12 cellular contexts compared by ENCODE assay signal in the genomic region with DNA sequence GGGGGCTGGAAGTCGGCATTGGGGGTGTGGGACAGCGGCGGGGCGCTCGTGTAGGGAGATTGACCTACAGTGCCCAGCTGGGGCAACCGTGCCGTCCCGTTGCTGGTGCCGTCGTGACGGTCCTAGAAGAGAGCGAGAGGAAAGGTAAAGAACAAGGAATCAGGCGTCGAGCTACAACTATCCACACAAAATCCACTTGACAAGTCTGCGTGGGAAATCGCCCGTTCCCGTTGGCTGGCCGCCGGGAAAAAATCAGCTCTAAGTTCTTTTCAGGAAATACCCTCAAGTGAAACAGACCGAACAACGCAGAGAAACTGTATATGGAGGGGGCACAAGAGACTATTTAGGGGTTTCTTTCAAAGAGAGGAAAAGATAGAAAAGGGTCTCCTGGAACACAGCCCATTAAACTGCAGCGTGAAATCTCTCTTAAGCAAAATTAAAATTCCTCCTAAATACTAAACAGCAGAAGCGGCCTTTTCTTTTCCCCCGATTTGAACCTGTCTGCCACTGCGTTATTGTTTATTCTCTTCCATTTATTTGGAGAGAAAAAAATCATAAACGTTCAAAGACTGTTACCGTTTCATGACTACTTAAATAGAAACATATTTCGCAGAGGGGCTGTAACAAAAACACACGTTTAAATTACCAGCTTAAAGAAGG. TPM values are rescaled to one million over a fixed set of nuclear protein-coding genes. Genes with fewer than 3 reads are reported as not detected.
DNase-seq lines count a peak whose midpoint lies in the region; ATAC-seq and TF ChIP-seq lines count a peak whose summit lies in the region.
"Had no signal": no experiment of that assay in that cellular context is flagged by ENCODE, and none has a peak within 500 bp of the region (broad histone marks: within the 10 kb centered on the region; RNA-seq: fewer than 3 reads in every experiment).

No MANE protein-coding gene starts in this region.

- H3K4me3 ChIP-seq in fibroblast of the aortic adventitia (ENCODE audit: low read depth, low read length), result peak overlapping the region; percentile 77
- H3K4me3 ChIP-seq: left lung had no signal

- H3K4me1 Mint-ChIP-seq in activated CD8-positive, alpha-beta memory T cell treated with anti-CD3 and anti-CD28 coated beads, Interleukin-2, amount 10 ng/mL, durations not matched to agents 7 days and 5 days, result peaks cover 22% of the 10 kb centered on the region
- peaks cover 34 to 49% (median 45%) of the 10 kb centered on the region in 3 donors for H3K4me1 Mint-ChIP-seq in T-cell
- peaks cover 28% of the 10 kb centered on the region for H3K4me1 Mint-ChIP-seq in stimulated activated memory B cell treated with anti-CD40 and anti-IgM and Interleukin-4, amounts not matched to agents 10 μg/mL and 1 μg/mL and 100 μg/mL, for 72 hours

- no peaks in the 10 kb centered on the region for H3K9me3 Mint-ChIP-seq in activated CD8-positive, alpha-beta memory T cell treated with anti-CD3 and anti-CD28 coated beads, Interleukin-2, amount 10 ng/mL, durations not matched to agents 7 days and 5 days (ENCODE audit: low read depth)
- H3K9me3 Mint-ChIP-seq in T-cell, result peaks cover 10 to 29% (median 26%) of the 10 kb centered on the region in 3 donors
- H3K9me3 Mint-ChIP-seq in stimulated activated memory B cell treated with anti-CD40 and anti-IgM and Interleukin-4, amounts not matched to agents 10 μg/mL and 1 μg/mL and 100 μg/mL, for 72 hours, result peaks cover 18% of the 10 kb centered on the region

- no peak for ATAC-seq in activated CD8-positive, alpha-beta memory T cell treated with anti-CD3 and anti-CD28 coated beads, Interleukin-2, amount 10 ng/mL, durations not matched to agents 7 days and 5 days
- ATAC-seq in T-cell (replicated peaks in 1 of 4) (no peak), HG03457 (IDR thresholded peaks at IDR 0.05; ENCODE audit: unreplicated experiment) (no peak)
- ATAC-seq in stimulated activated memory B cell treated with anti-CD40 and anti-IgM and Interleukin-4, amounts not matched to agents 10 μg/mL and 1 μg/mL and 100 μg/mL, for 72 hours, result no peak
- ATAC-seq: left lung had no signal

- no peak for TF ChIP-seq CTCF in fibroblast of the aortic adventitia (IDR thresholded peaks at IDR 0.05; ENCODE audit: insufficient read depth, low read length)

- H3K4me3 Mint-ChIP-seq in activated CD8-positive, alpha-beta memory T cell treated with anti-CD3 and anti-CD28 coated beads, Interleukin-2, amount 10 ng/mL, durations not matched to agents 7 days and 5 days, result peak overlapping the region; percentile 42
- H3K4me3 Mint-ChIP-seq in T-cell, result peak overlapping the region; percentile 56 to 88 (median 69)
- peak overlapping the region; percentile 72 for H3K4me3 Mint-ChIP-seq in stimulated activated memory B cell treated with anti-CD40 and anti-IgM and Interleukin-4, amounts not matched to agents 10 μg/mL and 1 μg/mL and 100 μg/mL, for 72 hours

- POLR2A ChIA-PET in T-cell (lab: Charles Lee), result no interaction called here

- CTCF ChIA-PET in activated CD8-positive, alpha-beta memory T cell treated with anti-CD3 and anti-CD28 coated beads, Interleukin-2, amount 10 ng/mL, durations not matched to agents 7 days and 5 days (lab: Charles Lee), result no interaction called here
- CTCF ChIA-PET in T-cell (lab: Charles Lee), result interaction anchor here in 1 of 2 donors (0.7 kb wide), 1 partner anchor 9 kb away, joined by 7 read pairs; no protein-coding TSS in a partner anchor

- no peak overlapping the region for H3K27ac Mint-ChIP-seq in activated CD8-positive, alpha-beta memory T cell treated with anti-CD3 and anti-CD28 coated beads, Interleukin-2, amount 10 ng/mL, durations not matched to agents 7 days and 5 days
- H3K27ac Mint-ChIP-seq in T-cell, result peak overlapping the region in 1 of 2 donors; percentile 41
- no peak overlapping the region for H3K27ac Mint-ChIP-seq in stimulated activated memory B cell treated with anti-CD40 and anti-IgM and Interleukin-4, amounts not matched to agents 10 μg/mL and 1 μg/mL and 100 μg/mL, for 72 hours

- peaks cover 10% of the 10 kb centered on the region for H3K36me3 Mint-ChIP-seq in activated CD8-positive, alpha-beta memory T cell treated with anti-CD3 and anti-CD28 coated beads, Interleukin-2, amount 10 ng/mL, durations not matched to agents 7 days and 5 days
- peaks cover 9% of the 10 kb centered on the region for H3K36me3 Mint-ChIP-seq in T-cell
- H3K36me3 Mint-ChIP-seq in stimulated activated memory B cell treated with anti-CD40 and anti-IgM and Interleukin-4, amounts not matched to agents 10 μg/mL and 1 μg/mL and 100 μg/mL, for 72 hours, result peaks cover 23% of the 10 kb centered on the region

- peaks cover 94% of the 10 kb centered on the region for H3K27me3 Mint-ChIP-seq in activated CD8-positive, alpha-beta memory T cell treated with anti-CD3 and anti-CD28 coated beads, Interleukin-2, amount 10 ng/mL, durations not matched to agents 7 days and 5 days
- H3K27me3 Mint-ChIP-seq in T-cell, result peaks cover 62 to 75% of the 10 kb centered on the region in 2 donors
- H3K27me3 Mint-ChIP-seq in stimulated activated memory B cell treated with anti-CD40 and anti-IgM and Interleukin-4, amounts not matched to agents 10 μg/mL and 1 μg/mL and 100 μg/mL, for 72 hours, result peaks cover 86% of the 10 kb centered on the region

- DNase-seq in activated CD8-positive, alpha-beta memory T cell treated with anti-CD3 and anti-CD28 coated beads, Interleukin-2, amount 10 ng/mL, durations not matched to agents 7 days and 5 days, result no peak
- no peak for DNase-seq in activated CD8-positive, alpha-beta memory T cell treated with anti-CD3 and anti-CD28 coated beads for 24 hours
- no peak for DNase-seq in T-cell
- no peak for DNase-seq in fibroblast of the aortic adventitia (ENCODE audit: low read depth)
- no peak for DNase-seq in activated CD8-positive, alpha-beta memory T cell treated with anti-CD3 and anti-CD28 coated beads, Interleukin-2, amount 50 U/mL, for 48 hours
- no peak for DNase-seq in SK-N-DZ (ENCODE audit: low spot score)
- DNase-seq: C1 segment of cervical spinal cord, HCEC 1CT, uterus had no signal

RNA-seq across cellular contexts. Expression of a gene that starts 4.5 kb away (rescaled TPM):
- under 1 TPM; 0.18 to 0.21 TPM for total RNA-seq in activated CD8-positive, alpha-beta memory T cell treated with anti-CD3 and anti-CD28 coated beads, Interleukin-2, amount 10 ng/mL, durations not matched to agents 7 days and 5 days
- total RNA-seq in T-cell, result under 1 TPM in 3 of 5 donors, not detected in 2; 0.15 to 0.69 (median 0.28) TPM
- total RNA-seq in fibroblast of the aortic adventitia (ENCODE audit: low replicate concordance), result 1.4 TPM in 1 of 2 replicates, not detected in the other
- polyA plus RNA-seq in SK-N-DZ (2014; cell fraction: cytosol; rRNA removed), result not detected in 2 replicates
- not detected in 2 replicates for polyA plus RNA-seq in SK-N-DZ (2014; cell fraction: nucleus; rRNA removed)
